12 cellular contexts compared by ENCODE assay signal in genomic region chr17:21376585-21376834, GRCh38. TPM values are rescaled to one million over a fixed set of nuclear protein-coding genes. Genes with fewer than 3 reads are reported as not detected.
DNase-seq lines count a peak whose midpoint lies in the region; ATAC-seq and TF ChIP-seq lines count a peak whose summit lies in the region.
"Had no signal": no experiment of that assay in that cellular context is flagged by ENCODE, and none has a peak within 500 bp of the region (broad histone marks: within the 10 kb centered on the region; RNA-seq: fewer than 3 reads in every experiment).

No MANE protein-coding gene starts in this region.

- POLR2A ChIA-PET in Caco-2 (lab: Charles Lee): no interaction called here

- intact Hi-C loops in Caco-2 (cut with micrococcal nuclease; ENCODE audit: unreplicated experiment) (loop anchor here (10.0 kb wide), 1 partner anchor 92 kb away; the partner anchor contains the start of gene MAP2K3), aorta (cut with DNase I) (loop anchor here in 1 of 2 donors (5.0 kb wide), 1 partner anchor 99 kb away; no protein-coding TSS in a partner anchor)

- no TSS peak for BruUV-seq in Caco-2 (replicated peaks; lab: Mats Ljungman, UMichigan)

- DNase-seq in Caco-2: no peak
- DNase-seq in brain microvascular endothelial cell: no peak
- no peak for DNase-seq in aorta
- no peak for DNase-seq in NCI-H146 (lab: John Stamatoyannopoulos, UW)
- no peak for DNase-seq in retina
- DNase-seq: activated CD4-positive, CD25-positive, alpha-beta regulatory T cell treated with anti-CD3 and anti-CD28 coated beads, Interleukin-2, amount 50 U/mL, for 72 hours; activated naive CD4-positive, alpha-beta T cell treated with anti-CD3 and anti-CD28 coated beads for 36 hours; midbrain had no signal

- peak overlapping the region; percentile 18 for H3K4me3 Mint-ChIP-seq in Caco-2 (ENCODE audit: unreplicated experiment)

- no peak for ATAC-seq in aorta (ENCODE audit: low FRiP score)
- ATAC-seq in HG03378 (IDR thresholded peaks at IDR 0.05; ENCODE audit: unreplicated experiment): no peak

- in situ Hi-C loops in brain microvascular endothelial cell (cut with HindIII; ENCODE audit: low pct_ligation_motif_present, low sequenced_read_pairs): no loop called here

- TF ChIP-seq CTCF in Caco-2 (IDR thresholded peaks at IDR 0.05; ENCODE audit: insufficient read depth in 1 of 2, low read depth in 1 of 2, low read length in 1 of 2, severe bottlenecking in 1 of 2, unreplicated experiment in 1 of 2) (no peak), brain microvascular endothelial cell (IDR thresholded peaks at IDR 0.05; ENCODE audit: low read depth, low read length, missing control alignments) (no peak)

- peak overlapping the region; percentile 78 for H3K4me2 ChIP-seq in skeletal muscle satellite cell (ENCODE audit: low read length)

- H3K36me3 Mint-ChIP-seq in Caco-2 (ENCODE audit: insufficient read depth, unreplicated experiment): no peaks in the 10 kb centered on the region

- H3K9me3 ChIP-seq in Caco-2: no peaks in the 10 kb centered on the region
- no peaks in the 10 kb centered on the region for H3K9me3 ChIP-seq in iPS-18c (ENCODE audit: control insufficient read depth, insufficient read depth, low read length)
- no peaks in the 10 kb centered on the region for H3K9me3 ChIP-seq in skeletal muscle satellite cell (replicated peaks; ENCODE audit: low read length)
- H3K9me3 ChIP-seq in aorta (ENCODE audit: control insufficient read depth, low read length): no peaks in the 10 kb centered on the region

- peak overlapping the region; percentile 35 for H3K4me3 ChIP-seq in Caco-2 (ENCODE audit: low read depth, low read length)
- peak overlapping the region; percentile 37 for H3K4me3 ChIP-seq in brain microvascular endothelial cell (ENCODE audit: low read depth, low read length)
- peak overlapping the region; percentile 60 for H3K4me3 ChIP-seq in iPS-18c (ENCODE audit: insufficient read depth, low read depth, low read length)
- H3K4me3 ChIP-seq in skeletal muscle satellite cell (ENCODE audit: low read length): peak overlapping the region; percentile 64
- peak overlapping the region in 1 of 2 donors; percentile 38 for H3K4me3 ChIP-seq in aorta (ENCODE audit: low read length in 2 of 2)

- H3K27ac ChIP-seq in brain microvascular endothelial cell: no peak overlapping the region
- no peak overlapping the region for H3K27ac ChIP-seq in aorta (ENCODE audit: low read depth in 1 of 2, low read length in 2 of 2)
- H3K27ac ChIP-seq: HL-60 had no signal

- H3K27ac Mint-ChIP-seq in Caco-2 (ENCODE audit: unreplicated experiment): no peak overlapping the region
- H3K27ac Mint-ChIP-seq: activated naive CD4-positive, alpha-beta T cell treated with anti-CD3 and anti-CD28 coated beads for 36 hours had no signal

- H3K27me3 ChIP-seq in Caco-2 (replicated peaks; ENCODE audit: control insufficient read depth, insufficient read depth, low read length): no peaks in the 10 kb centered on the region
- H3K27me3 ChIP-seq in brain microvascular endothelial cell (replicated peaks): peaks cover 9% of the 10 kb centered on the region
- peaks cover 36% of the 10 kb centered on the region for H3K27me3 ChIP-seq in skeletal muscle satellite cell (ENCODE audit: control insufficient read depth, insufficient read depth, low read length)
- H3K27me3 ChIP-seq in aorta (ENCODE audit: control insufficient read depth in 1 of 2, insufficient read depth in 2 of 2, low read length in 1 of 2): no peaks in the 10 kb centered on the region

- CTCF ChIA-PET in Caco-2 (lab: Charles Lee): interaction anchor here (0.5 kb wide), 1 partner anchor 81 kb away, joined by 3 read pairs; no protein-coding TSS in a partner anchor

- WGBS in aorta, 2 donors: 0 to 1% methylated on average over 17 to 34 of the region's 34 CpGs

- H3K4me1 Mint-ChIP-seq in Caco-2 (ENCODE audit: low read depth, unreplicated experiment): no peaks in the 10 kb centered on the region

- 0 out of 2 replicates have a peak, but pooled peaks cover 9% of the 10 kb centered on the region for H3K4me1 ChIP-seq in Caco-2
- H3K4me1 ChIP-seq in skeletal muscle satellite cell (ENCODE audit: control insufficient read depth, insufficient read depth, low read length): peaks cover 7% of the 10 kb centered on the region
- no peaks in the 10 kb centered on the region for H3K4me1 ChIP-seq in aorta (ENCODE audit: control insufficient read depth in 1 of 2, insufficient read depth in 2 of 2, low read length in 2 of 2)

- H3K27me3 Mint-ChIP-seq in Caco-2 (ENCODE audit: insufficient read depth, unreplicated experiment): peaks cover 4% of the 10 kb centered on the region

- H3K9me3 Mint-ChIP-seq in Caco-2 (ENCODE audit: unreplicated experiment): no peaks in the 10 kb centered on the region
- H3K9me3 Mint-ChIP-seq: activated naive CD4-positive, alpha-beta T cell treated with anti-CD3 and anti-CD28 coated beads for 36 hours had no signal

- no peak overlapping the region for H3K9ac ChIP-seq in skeletal muscle satellite cell (ENCODE audit: low read depth, low read length)

- H3K36me3 ChIP-seq in Caco-2 (ENCODE audit: control insufficient read depth, insufficient read depth, low read length) (no peaks in the 10 kb centered on the region), brain microvascular endothelial cell (replicated peaks) (no peaks in the 10 kb centered on the region), skeletal muscle satellite cell (ENCODE audit: insufficient read depth, low read length) (no peaks in the 10 kb centered on the region), aorta (ENCODE audit: control insufficient read depth in 1 of 2, insufficient read depth in 2 of 2, low read length in 1 of 2) (no peaks in the 10 kb centered on the region)

RNA-seq across cellular contexts. Expression of gene KCNJ12, which starts 0.4 kb away (rescaled TPM):
- total RNA-seq in Caco-2 (2022): 0.07 and 0.14 TPM in 2 replicates
- total RNA-seq in skeletal muscle satellite cell (2012; rRNA removed): 0.25 and 0.87 TPM in 2 replicates
- 1 to 10 TPM; 2.9 to 4.0 TPM for total RNA-seq in aorta
- under 1 TPM in 1 of 2 donors, not detected in 1; 0.13 TPM for polyA plus RNA-seq in aorta
- total RNA-seq: activated naive CD4-positive, alpha-beta T cell treated with anti-CD3 and anti-CD28 coated beads for 36 hours had no signal
